ENCODE assay signal across 7 cellular contexts in the genomic region with DNA sequence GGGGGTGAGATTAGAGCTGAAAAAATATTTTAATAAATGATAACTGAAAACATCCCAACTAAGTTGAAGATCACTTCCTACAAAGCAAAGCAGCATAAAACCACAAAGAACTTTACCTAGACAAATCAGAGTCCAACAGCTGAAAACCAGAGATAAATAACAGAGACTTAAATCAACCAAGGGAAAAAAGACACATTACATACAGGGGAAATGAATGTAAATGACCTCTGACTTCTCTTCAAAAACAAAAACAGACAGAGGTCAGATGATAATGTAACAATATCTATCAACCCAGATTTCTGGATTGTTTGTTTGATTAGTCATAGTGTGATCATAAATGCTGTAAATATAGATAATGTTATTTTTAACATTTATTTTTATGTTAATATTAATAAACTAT.
"Had no signal": no experiment of that assay in that cellular context is flagged by ENCODE, and none has a peak within 500 bp of the region (broad histone marks: within the 10 kb centered on the region; RNA-seq: fewer than 3 reads in every experiment).

No MANE protein-coding gene starts in this region.

- FAIRE-seq: HepG2 had no signal

- H2AFZ ChIP-seq: GM23248 had no signal

- H3K27ac ChIP-seq: GM23248 had no signal

- H3K27me3 Mint-ChIP-seq: IgD-negative memory B cell had no signal

- H3K4me1 ChIP-seq: HAP-1 had no signal

- H3K36me3 ChIP-seq: HAP-1 had no signal

- DNase-seq: GM23248, GOT3, H7, HFFc6 had no signal

- H3K4me3 Mint-ChIP-seq: HFFc6, IgD-negative memory B cell had no signal

- H3K4me1 Mint-ChIP-seq: IgD-negative memory B cell had no signal

- H3K9me3 ChIP-seq: HAP-1 had no signal

- H3K9ac ChIP-seq: GM23248 had no signal

- H3K27ac Mint-ChIP-seq: HFFc6, IgD-negative memory B cell had no signal

- H3K4me3 ChIP-seq: GM23248, HAP-1 had no signal
